ENCODE assay signal across 1 cellular context in the genomic region with DNA sequence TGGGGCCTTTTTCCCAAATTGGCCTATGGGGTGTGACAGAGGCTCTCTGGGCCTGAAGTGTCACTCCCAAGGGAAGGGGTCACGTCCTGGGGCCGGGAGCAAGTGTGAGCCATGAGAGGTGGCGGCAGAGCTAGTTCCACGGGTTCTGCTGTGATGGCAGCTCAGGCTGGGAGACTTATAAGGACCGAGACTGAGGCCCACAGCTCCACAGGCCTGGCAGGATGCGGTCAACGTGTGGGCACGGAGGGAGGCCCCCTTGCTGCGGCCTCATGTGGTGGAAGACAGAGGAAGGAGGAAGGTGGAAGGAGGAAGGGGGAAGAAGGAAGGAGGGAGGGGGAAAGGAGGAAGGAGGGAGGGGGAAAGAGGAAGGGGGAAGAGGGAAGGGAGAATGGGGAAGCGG.
TF ChIP-seq lines count a peak whose summit lies in the region.

No MANE protein-coding gene starts in this region.

TF ChIP-seq in GM12878, 131 proteins besides CTCF, POLR2A, EP300 and RAD21 (continued from another document):
- TF ChIP-seq, protein P1, sequence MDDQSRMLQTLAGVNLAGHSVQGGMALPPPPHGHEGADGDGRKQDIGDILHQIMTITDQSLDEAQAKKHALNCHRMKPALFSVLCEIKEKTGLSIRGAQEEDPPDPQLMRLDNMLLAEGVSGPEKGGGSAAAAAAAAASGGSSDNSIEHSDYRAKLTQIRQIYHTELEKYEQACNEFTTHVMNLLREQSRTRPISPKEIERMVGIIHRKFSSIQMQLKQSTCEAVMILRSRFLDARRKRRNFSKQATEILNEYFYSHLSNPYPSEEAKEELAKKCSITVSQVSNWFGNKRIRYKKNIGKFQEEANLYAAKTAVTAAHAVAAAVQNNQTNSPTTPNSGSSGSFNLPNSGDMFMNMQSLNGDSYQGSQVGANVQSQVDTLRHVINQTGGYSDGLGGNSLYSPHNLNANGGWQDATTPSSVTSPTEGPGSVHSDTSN (IDR thresholded peaks at IDR 0.05; ENCODE audit: insufficient replicate concordance, low read depth, low read length), result no peak
- TF ChIP-seq NR2F1 (conservative IDR thresholded peaks at IDR 0.05), result no peak
- no peak for TF ChIP-seq POLR2AphosphoS2 (IDR thresholded peaks at IDR 0.05; ENCODE audit: low read depth, low read length)
